ENCODE assay signal across 10 cellular contexts in genomic region chr6:30670760-30671527, GRCh38. TPM values are rescaled to one million over a fixed set of nuclear protein-coding genes. Genes with fewer than 3 reads are reported as not detected.
DNase-seq lines count a peak whose midpoint lies in the region; ATAC-seq and TF ChIP-seq lines count a peak whose summit lies in the region.
"Had no signal": no experiment of that assay in that cellular context is flagged by ENCODE, and none has a peak within 500 bp of the region (broad histone marks: within the 10 kb centered on the region; RNA-seq: fewer than 3 reads in every experiment).

No MANE protein-coding gene starts in this region.

- no peak overlapping the region; the same call in 1 of the 2 replicates for H3K4me3 ChIP-seq in PC-9
- no peak overlapping the region for H3K4me3 ChIP-seq in retinal pigment epithelial cell (ENCODE audit: low read length)
- no peak overlapping the region for H3K4me3 ChIP-seq in tibial artery

- H3K9me3 ChIP-seq in PC-9 (ENCODE audit: insufficient read depth, low read depth) (no peaks in the 10 kb centered on the region), tibial artery (no peaks in the 10 kb centered on the region)

- H3K9me3 Mint-ChIP-seq in activated CD8-positive, alpha-beta memory T cell treated with anti-CD3 and anti-CD28 coated beads, Interleukin-2, amount 10 ng/mL, durations not matched to agents 7 days and 5 days (ENCODE audit: low read depth) = no peaks in the 10 kb centered on the region
- no peaks in the 10 kb centered on the region for H3K9me3 Mint-ChIP-seq in dendritic cell treated with granulocyte-macrophage colony-stimulating factor and Interleukin-4, amounts not matched to agents 40 ng/mL and 50 ng/mL, for 4 days

- CTCF ChIA-PET in activated CD8-positive, alpha-beta memory T cell treated with anti-CD3 and anti-CD28 coated beads, Interleukin-2, amount 10 ng/mL, durations not matched to agents 7 days and 5 days (lab: Charles Lee) = interaction anchor here (1.1 to 23.7 kb wide), 4 partner anchors 14 to 126 kb away, joined by 4 to 936 read pairs (median 6); partner anchors contain the start of genes FLOT1, MDC1 and TUBB
- CTCF ChIA-PET in PC-9 (lab: Charles Lee) = interaction anchor here (0.6 to 0.7 kb wide), 2 partner anchors 92 to 169 kb away, joined by 3 read pairs; no protein-coding TSS in a partner anchor

- H3K4me2 ChIP-seq in PC-9 = peak overlapping the region; percentile 79

- H3K36me3 Mint-ChIP-seq in activated CD8-positive, alpha-beta memory T cell treated with anti-CD3 and anti-CD28 coated beads, Interleukin-2, amount 10 ng/mL, durations not matched to agents 7 days and 5 days = peaks cover 24% of the 10 kb centered on the region
- H3K36me3 Mint-ChIP-seq in dendritic cell treated with granulocyte-macrophage colony-stimulating factor and Interleukin-4, amounts not matched to agents 40 ng/mL and 50 ng/mL, for 4 days (ENCODE audit: low read depth) = peaks cover 72% of the 10 kb centered on the region

- POLR2A ChIA-PET in PC-9 (lab: Charles Lee; ENCODE audit: unreplicated experiment) = no interaction called here

- H3K27me3 ChIP-seq in PC-9 (ENCODE audit: insufficient read depth, low read depth) (no peaks in the 10 kb centered on the region), tibial artery (no peaks in the 10 kb centered on the region)

- peaks cover 8% of the 10 kb centered on the region; the same call in 1 of the 2 replicates for H3F3A ChIP-seq in PC-9 (ENCODE audit: insufficient read depth, low read depth)

- intact Hi-C loops in PC-9 (cut with micrococcal nuclease; ENCODE audit: unreplicated experiment) (no loop called here), tibial artery (cut with DNase I; ENCODE audit: low total_unique reads) (loop anchor here (10.0 kb wide), 3 partner anchors 46 to 414 kb away; partner anchors contain the start of gene ATAT1)
- intact Hi-C loops in dendritic cell treated with granulocyte-macrophage colony-stimulating factor and Interleukin-4, amounts not matched to agents 40 ng/mL and 50 ng/mL, for 4 days (cut with micrococcal nuclease) = loop anchor here (5.0 kb wide), 1 partner anchor 44 kb away; the partner anchor contains the start of gene ATAT1

- peak overlapping the region; percentile 94 for H3K4me3 Mint-ChIP-seq in activated CD8-positive, alpha-beta memory T cell treated with anti-CD3 and anti-CD28 coated beads, Interleukin-2, amount 10 ng/mL, durations not matched to agents 7 days and 5 days
- H3K4me3 Mint-ChIP-seq in dendritic cell treated with granulocyte-macrophage colony-stimulating factor and Interleukin-4, amounts not matched to agents 40 ng/mL and 50 ng/mL, for 4 days = no peak overlapping the region

- no TSS peak for BruUV-seq in PC-9 (replicated peaks; lab: Mats Ljungman, UMichigan)

- H3K27ac Mint-ChIP-seq in activated CD8-positive, alpha-beta memory T cell treated with anti-CD3 and anti-CD28 coated beads, Interleukin-2, amount 10 ng/mL, durations not matched to agents 7 days and 5 days = no peak overlapping the region
- peak overlapping the region; percentile 5 for H3K27ac Mint-ChIP-seq in dendritic cell treated with granulocyte-macrophage colony-stimulating factor and Interleukin-4, amounts not matched to agents 40 ng/mL and 50 ng/mL, for 4 days

- no peak for TF ChIP-seq CTCF in PC-9 (conservative IDR thresholded peaks at IDR 0.05)
- TF ChIP-seq CTCF in retinal pigment epithelial cell (conservative IDR thresholded peaks at IDR 0.05; ENCODE audit: low read depth, low read length) = peak; percentile 38
- TF ChIP-seq CTCF in tibial artery (IDR thresholded peaks at IDR 0.05) = no peak

- H3K9me2 ChIP-seq in PC-9 (ENCODE audit: insufficient read depth) = no peaks in the 10 kb centered on the region

- H3K27ac ChIP-seq in PC-9 = no peak overlapping the region
- H3K27ac ChIP-seq in tibial artery = no peak overlapping the region

- peaks cover 35% of the 10 kb centered on the region for H3K4me1 Mint-ChIP-seq in activated CD8-positive, alpha-beta memory T cell treated with anti-CD3 and anti-CD28 coated beads, Interleukin-2, amount 10 ng/mL, durations not matched to agents 7 days and 5 days
- peaks cover 45% of the 10 kb centered on the region for H3K4me1 Mint-ChIP-seq in dendritic cell treated with granulocyte-macrophage colony-stimulating factor and Interleukin-4, amounts not matched to agents 40 ng/mL and 50 ng/mL, for 4 days (ENCODE audit: low read depth)

- H4K20me1 ChIP-seq in PC-9 (ENCODE audit: insufficient read depth) = no peaks in the 10 kb centered on the region; the same call in none of the 2 replicates

- no peaks in the 10 kb centered on the region; the same call in 1 of the 2 replicates for H3K36me3 ChIP-seq in PC-9 (ENCODE audit: low read depth)
- H3K36me3 ChIP-seq in tibial artery = peaks cover 21 to 53% (median 37%) of the 10 kb centered on the region in 3 donors

- no peaks in the 10 kb centered on the region for H3K27me3 Mint-ChIP-seq in activated CD8-positive, alpha-beta memory T cell treated with anti-CD3 and anti-CD28 coated beads, Interleukin-2, amount 10 ng/mL, durations not matched to agents 7 days and 5 days
- no peaks in the 10 kb centered on the region for H3K27me3 Mint-ChIP-seq in dendritic cell treated with granulocyte-macrophage colony-stimulating factor and Interleukin-4, amounts not matched to agents 40 ng/mL and 50 ng/mL, for 4 days

- H3K79me2 ChIP-seq in PC-9 (ENCODE audit: low read depth) = peaks cover 22% of the 10 kb centered on the region

- DNase-seq in activated CD8-positive, alpha-beta memory T cell treated with anti-CD3 and anti-CD28 coated beads, Interleukin-2, amount 10 ng/mL, durations not matched to agents 7 days and 5 days = no peak
- DNase-seq in activated CD8-positive, alpha-beta memory T cell treated with anti-CD3 and anti-CD28 coated beads, Interleukin-2, amount 50 U/mL, for 48 hours = no peak
- DNase-seq in PC-9 = no peak
- no peak for DNase-seq in retinal pigment epithelial cell (ENCODE audit: low read depth)
- DNase-seq in DMS79 (lab: John Stamatoyannopoulos, UW) = no peak
- DNase-seq in tibial artery = no peak
- DNase-seq: midbrain, NCI-H524 treated with DMSO at 0.1 percent for 48 hours had no signal

- H3K4me1 ChIP-seq in PC-9 (replicated peaks; ENCODE audit: insufficient read depth) = peaks cover 17% of the 10 kb centered on the region
- H3K4me1 ChIP-seq in tibial artery = peaks cover 0 to 18% (median 12%) of the 10 kb centered on the region in 4 donors

- no peak for ATAC-seq in activated CD8-positive, alpha-beta memory T cell treated with anti-CD3 and anti-CD28 coated beads, Interleukin-2, amount 10 ng/mL, durations not matched to agents 7 days and 5 days
- ATAC-seq in HG02798 (IDR thresholded peaks at IDR 0.05; ENCODE audit: poor library complexity, unreplicated experiment) = no peak

- H2AFZ ChIP-seq in PC-9 = no peak overlapping the region

RNA-seq across cellular contexts. Expression of gene DHX16, which starts 1.9 kb away (rescaled TPM):
- total RNA-seq in activated CD8-positive, alpha-beta memory T cell treated with anti-CD3 and anti-CD28 coated beads, Interleukin-2, amount 10 ng/mL, durations not matched to agents 7 days and 5 days = 10 to 100 TPM; 39.5 to 49.6 TPM
- 42.1 and 43.5 TPM in 2 replicates for total RNA-seq in PC-9 (2021)

RNA-seq across cellular contexts. Expression of gene PPP1R18, which starts 15.5 kb away (rescaled TPM):
- total RNA-seq in activated CD8-positive, alpha-beta memory T cell treated with anti-CD3 and anti-CD28 coated beads, Interleukin-2, amount 10 ng/mL, durations not matched to agents 7 days and 5 days = 100 to 1,000 TPM; 257 to 293 TPM
- 56.2 and 68.6 TPM in 2 replicates for total RNA-seq in PC-9 (2021)

RNA-seq across cellular contexts. Expression of gene NRM, which starts 19.8 kb away (rescaled TPM):
- 10 to 100 TPM; 30.2 to 36.4 TPM for total RNA-seq in activated CD8-positive, alpha-beta memory T cell treated with anti-CD3 and anti-CD28 coated beads, Interleukin-2, amount 10 ng/mL, durations not matched to agents 7 days and 5 days
- total RNA-seq in PC-9 (2021) = 25.8 and 38.3 TPM in 2 replicates

RNA-seq across cellular contexts. Expression of gene C6orf136, which starts 24.0 kb away (rescaled TPM):
- 10 to 100 TPM; 32.5 to 33.9 TPM for total RNA-seq in activated CD8-positive, alpha-beta memory T cell treated with anti-CD3 and anti-CD28 coated beads, Interleukin-2, amount 10 ng/mL, durations not matched to agents 7 days and 5 days
- 21.2 and 33.3 TPM in 2 replicates for total RNA-seq in PC-9 (2021)

RNA-seq across cellular contexts. Expression of gene ATAT1, which starts 44.3 kb away (rescaled TPM):
- total RNA-seq in activated CD8-positive, alpha-beta memory T cell treated with anti-CD3 and anti-CD28 coated beads, Interleukin-2, amount 10 ng/mL, durations not matched to agents 7 days and 5 days = 1 to 10 TPM; 7.5 to 8.4 TPM
- total RNA-seq in PC-9 (2021) = 15.1 and 29.4 TPM in 2 replicates
